Comparison of ENCODE assay signal across 25 cellular contexts in the genomic region with DNA sequence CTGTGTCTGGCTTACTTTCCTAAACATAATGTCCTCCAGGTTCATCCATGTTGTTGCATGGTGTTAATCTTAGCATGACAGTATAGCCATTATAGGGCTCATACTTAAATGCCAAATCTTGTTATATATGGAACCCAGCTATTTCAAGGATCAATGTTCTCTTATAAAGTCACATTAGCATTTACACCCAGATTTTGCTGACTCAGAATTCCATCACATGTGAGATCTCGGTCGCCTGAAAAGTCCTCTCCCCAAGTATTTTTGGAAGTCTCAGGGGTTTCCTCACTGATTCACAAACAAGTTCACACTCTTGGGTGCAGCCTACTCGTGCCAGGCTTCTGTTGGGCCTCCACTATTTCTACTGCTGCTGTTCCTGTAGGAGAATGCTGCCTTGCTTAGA. TPM values are rescaled to one million over a fixed set of nuclear protein-coding genes. Genes with fewer than 3 reads are reported as not detected.
DNase-seq lines count a peak whose midpoint lies in the region; ATAC-seq, FAIRE-seq and TF ChIP-seq lines count a peak whose summit lies in the region.
"Had no signal": no experiment of that assay in that cellular context is flagged by ENCODE, and none has a peak within 500 bp of the region (broad histone marks: within the 10 kb centered on the region; RNA-seq: fewer than 3 reads in every experiment).

No MANE protein-coding gene starts in this region.

- H3K79me2 ChIP-seq in HepG2 (ENCODE audit: insufficient read depth, low read length) (no peaks in the 10 kb centered on the region), H1 (ENCODE audit: control insufficient read depth in 1 of 2, insufficient read depth in 2 of 2, low read length in 2 of 2) (no peaks in the 10 kb centered on the region)

- no peak overlapping the region for H2BK5ac ChIP-seq in IMR-90 (ENCODE audit: low read depth, low read length, poor library complexity, severe bottlenecking)
- no peak overlapping the region for H2BK5ac ChIP-seq in H1 (ENCODE audit: low read depth, low read length)

- in situ Hi-C loops in HepG2 (cut with HindIII; ENCODE audit: extremely low pct_ligation_motif_present, low pct_unique_long_range_greater_than_20kb) (no loop called here), IMR-90 (cut with MboI; ENCODE audit: low sequenced_read_pairs) (no loop called here)

- no peaks in the 10 kb centered on the region; the same call in 1 of the 2 replicates for H3K9me1 ChIP-seq in IMR-90 (ENCODE audit: insufficient read depth, low read length)

- H2AK9ac ChIP-seq in IMR-90 (replicated peaks; ENCODE audit: low read depth, low read length, poor library complexity) = no peak overlapping the region

- 62% methylated on average over 3 of the region's 3 CpGs for WGBS in HepG2 (ENCODE audit: low lambda C conversion rate)
- 84% methylated on average over 3 of the region's 3 CpGs for WGBS in right lobe of liver (ENCODE audit: insufficient coverage, low coverage, low lambda C conversion rate, missing lambda C conversion rate)
- WGBS in IMR-90 (ENCODE audit: extremely low coverage in 2 of 2, insufficient read length in 1 of 2), 2 experiments = no CpG with 5 or more reads among the region's 3 CpGs
- 87% methylated on average over 3 of the region's 3 CpGs; no CpG with 5 or more reads in 1 of the 2 experiments for WGBS in H1 (ENCODE audit: extremely low coverage in 1 of 2, insufficient coverage in 1 of 2, insufficient read length in 1 of 2, insufficient replicate concordance in 2 of 2, low coverage in 1 of 2, low lambda C conversion rate in 2 of 2, missing lambda C conversion rate in 1 of 2), 2 experiments

- no peak for TF ChIP-seq EP300 in HepG2 (IDR thresholded peaks at IDR 0.05; ENCODE audit: low read depth in 2 of 2, low read length in 2 of 2)
- TF ChIP-seq EP300 in HepG2 (CRISPR knock-in tag; IDR thresholded peaks at IDR 0.05; ENCODE audit: borderline replicate concordance) = no peak
- TF ChIP-seq EP300 in H1 (IDR thresholded peaks at IDR 0.05; ENCODE audit: borderline replicate concordance in 1 of 2, low read depth in 2 of 2, low read length in 2 of 2) = no peak

- H3K56ac ChIP-seq in IMR-90 (ENCODE audit: extremely low read depth, insufficient read depth, low read length) (no peak overlapping the region), H1 (replicated peaks; ENCODE audit: insufficient read length, low read depth, low read length) (no peak overlapping the region)

- TF ChIP-seq CTCF in HepG2 (CRISPR knock-in tag; IDR thresholded peaks at IDR 0.05) = no peak
- no peak for TF ChIP-seq CTCF in right lobe of liver (IDR thresholded peaks at IDR 0.05)
- no peak for TF ChIP-seq CTCF in IMR-90 (conservative IDR thresholded peaks at IDR 0.05; ENCODE audit: low read depth, low read length)
- TF ChIP-seq CTCF in H1 (IDR thresholded peaks at IDR 0.05; ENCODE audit: control extremely low read depth in 1 of 3, insufficient read depth in 1 of 3, low read depth in 1 of 3, low read length in 3 of 3) = no peak

- H3K27ac ChIP-seq in HepG2 (ENCODE audit: extremely low read length, insufficient read depth, low read length) (no peak overlapping the region), right lobe of liver (no peak overlapping the region), IMR-90 (ENCODE audit: insufficient read depth, low read length) (no peak overlapping the region), H1 (ENCODE audit: low read depth, low read length) (no peak overlapping the region)
- H3K27ac ChIP-seq in naive thymus-derived CD4-positive, alpha-beta T cell (ENCODE audit: low read depth, low read length) = no peak overlapping the region
- H3K27ac ChIP-seq: 22Rv1, BLaER1 had no signal

- H3K9me3 ChIP-seq in HepG2 (ENCODE audit: low read length) (no peaks in the 10 kb centered on the region), right lobe of liver (no peaks in the 10 kb centered on the region), IMR-90 (ENCODE audit: control insufficient read depth, insufficient read depth, low read length) (no peaks in the 10 kb centered on the region), H1 (ENCODE audit: insufficient read depth in 2 of 2, low read depth in 1 of 2, low read length in 1 of 2) (no peaks in the 10 kb centered on the region)
- H3K9me3 ChIP-seq in naive thymus-derived CD4-positive, alpha-beta T cell (ENCODE audit: control insufficient read depth in 2 of 3, low read length in 3 of 3) = peaks cover 0 to 12% (median 0%) of the 10 kb centered on the region in 3 experiments
- H3K9me3 ChIP-seq: BE2C had no signal

- no peak overlapping the region for H2BK20ac ChIP-seq in IMR-90 (ENCODE audit: low read depth, low read length)
- H2BK20ac ChIP-seq in H1 (ENCODE audit: low read length) = no peak overlapping the region

- H2AK5ac ChIP-seq in IMR-90 (ENCODE audit: low read depth, low read length) (no peak overlapping the region), H1 (ENCODE audit: low read depth, low read length) (no peak overlapping the region)

- no peak overlapping the region for H3K27ac Mint-ChIP-seq in activated CD8-positive, alpha-beta memory T cell treated with anti-CD3 and anti-CD28 coated beads, Interleukin-2, amount 10 ng/mL, durations not matched to agents 7 days and 5 days
- H3K27ac Mint-ChIP-seq in naive thymus-derived CD4-positive, alpha-beta T cell = no peak overlapping the region
- H3K27ac Mint-ChIP-seq: CD14-positive monocyte; CD4-positive, alpha-beta memory T cell; CD4-positive, CD25-positive, alpha-beta regulatory T cell; CD8-positive, alpha-beta memory T cell had no signal

- H3K4ac ChIP-seq in IMR-90 (ENCODE audit: low read depth, low read length) (no peak overlapping the region), H1 (replicated peaks; ENCODE audit: insufficient read length, low read depth, low read length) (no peak overlapping the region)

- no peaks in the 10 kb centered on the region for H3K79me1 ChIP-seq in IMR-90 (ENCODE audit: low read depth in 1 of 2, low read length in 2 of 2)
- no peaks in the 10 kb centered on the region for H3K79me1 ChIP-seq in H1 (ENCODE audit: low read depth, low read length)

- no peak overlapping the region for H2AFZ ChIP-seq in HepG2 (ENCODE audit: low read length)
- no peak overlapping the region for H2AFZ ChIP-seq in IMR-90 (replicated peaks; ENCODE audit: low read length, poor library complexity)
- H2AFZ ChIP-seq in H1 (ENCODE audit: low read length) = no peak overlapping the region

- no peaks in the 10 kb centered on the region for H3K27me3 ChIP-seq in HepG2 (ENCODE audit: control insufficient read depth in 1 of 2, insufficient read depth in 2 of 2, low read length in 2 of 2)
- H3K27me3 ChIP-seq in right lobe of liver = no peaks in the 10 kb centered on the region
- H3K27me3 ChIP-seq in IMR-90 (ENCODE audit: control insufficient read depth, insufficient read depth, low read length) = no peaks in the 10 kb centered on the region
- H3K27me3 ChIP-seq in H1 (replicated peaks in 1 of 4; ENCODE audit: control insufficient read depth in 3 of 4, extremely low read depth in 1 of 4, insufficient read depth in 3 of 4, low read length in 3 of 4) = peaks cover 0 to 1% (median 0%) of the 10 kb centered on the region in 4 experiments; a peak in 1 of 7 replicates
- H3K27me3 ChIP-seq in naive thymus-derived CD4-positive, alpha-beta T cell (ENCODE audit: control insufficient read depth in 2 of 2, insufficient read depth in 2 of 2, low read length in 2 of 2) = no peaks in the 10 kb centered on the region
- H3K27me3 ChIP-seq: BE2C, BLaER1 had no signal

- BruUV-seq in HepG2 (replicated peaks; lab: Mats Ljungman, UMichigan) (no TSS peak), IMR-90 (replicated peaks; lab: Mats Ljungman, UMichigan) (no TSS peak)

- dilution Hi-C loops in IMR-90 (cut with HindIII; ENCODE audit: low sequenced_read_pairs, unreplicated experiment) = no loop called here

- H3K9ac ChIP-seq in HepG2 (ENCODE audit: insufficient read depth, low read depth, low read length) (no peak overlapping the region), IMR-90 (ENCODE audit: low read depth, low read length) (no peak overlapping the region), H1 (replicated peaks in 1 of 4; ENCODE audit: extremely low read depth in 1 of 4, low read depth in 3 of 4, low read length in 3 of 4) (no peak overlapping the region)
- H3K9ac ChIP-seq: BLaER1 had no signal

- H4K8ac ChIP-seq in IMR-90 (ENCODE audit: low read depth in 2 of 2, low read length in 2 of 2) = no peak overlapping the region
- H4K8ac ChIP-seq in H1 (ENCODE audit: extremely low read depth, insufficient read depth, low read length) = no peak overlapping the region

- no peak overlapping the region for H3K4me3 Mint-ChIP-seq in activated CD8-positive, alpha-beta memory T cell treated with anti-CD3 and anti-CD28 coated beads, Interleukin-2, amount 10 ng/mL, durations not matched to agents 7 days and 5 days
- no peak overlapping the region for H3K4me3 Mint-ChIP-seq in naive thymus-derived CD4-positive, alpha-beta T cell
- H3K4me3 Mint-ChIP-seq: CD14-positive monocyte; CD4-positive, alpha-beta memory T cell; CD4-positive, CD25-positive, alpha-beta regulatory T cell; CD8-positive, alpha-beta memory T cell had no signal

- H3K4me1 ChIP-seq in HepG2 (ENCODE audit: insufficient read depth, low read length) (no peaks in the 10 kb centered on the region), right lobe of liver (no peaks in the 10 kb centered on the region), IMR-90 (ENCODE audit: control insufficient read depth, insufficient read depth, low read length) (no peaks in the 10 kb centered on the region), H1 (replicated peaks in 1 of 4; ENCODE audit: control insufficient read depth in 3 of 4, insufficient read depth in 4 of 4, low read length in 3 of 4) (no peaks in the 10 kb centered on the region)
- H3K4me1 ChIP-seq in naive thymus-derived CD4-positive, alpha-beta T cell (ENCODE audit: control insufficient read depth in 2 of 2, insufficient read depth in 2 of 2, low read length in 2 of 2) = no peaks in the 10 kb centered on the region
- H3K4me1 ChIP-seq: BE2C, BLaER1 had no signal

- H3K4me2 ChIP-seq in HepG2 (ENCODE audit: low read depth, low read length) (no peak overlapping the region), IMR-90 (ENCODE audit: low read depth, low read length) (no peak overlapping the region), H1 (ENCODE audit: insufficient read depth in 1 of 2, low read depth in 2 of 2, low read length in 2 of 2) (no peak overlapping the region)
- H3K4me2 ChIP-seq: BLaER1 had no signal

- peaks cover 56% of the 10 kb centered on the region for H3K36me3 Mint-ChIP-seq in activated CD8-positive, alpha-beta memory T cell treated with anti-CD3 and anti-CD28 coated beads, Interleukin-2, amount 10 ng/mL, durations not matched to agents 7 days and 5 days
- H3K36me3 Mint-ChIP-seq in naive thymus-derived CD4-positive, alpha-beta T cell = peaks cover 27 to 91% (median 70%) of the 10 kb centered on the region in 5 donors

- TF ChIP-seq POLR2A in HepG2 (IDR thresholded peaks at IDR 0.05; ENCODE audit: insufficient read depth in 1 of 2, low read depth in 2 of 2, low read length in 2 of 2) = no peak
- no peak for TF ChIP-seq POLR2A in right lobe of liver (IDR thresholded peaks at IDR 0.05)
- TF ChIP-seq POLR2A in IMR-90 (IDR thresholded peaks at IDR 0.05; ENCODE audit: low read depth, low read length) = no peak
- no peak for TF ChIP-seq POLR2A in H1 (IDR thresholded peaks at IDR 0.05; ENCODE audit: control extremely low read depth in 1 of 2, low read depth in 2 of 2, low read length in 2 of 2)

- H3K4me3 ChIP-seq in HepG2 (replicated peaks in 1 of 3; ENCODE audit: insufficient read depth in 1 of 3, low read depth in 2 of 3, low read length in 3 of 3) (no peak overlapping the region), right lobe of liver (no peak overlapping the region), IMR-90 (ENCODE audit: insufficient read depth, low read depth, low read length) (no peak overlapping the region), H1 (ENCODE audit: extremely low read depth in 1 of 4, insufficient read depth in 2 of 4, low read depth in 3 of 4, low read length in 4 of 4) (no peak overlapping the region)
- H3K4me3 ChIP-seq in naive thymus-derived CD4-positive, alpha-beta T cell (ENCODE audit: low read length) = no peak overlapping the region
- H3K4me3 ChIP-seq: BLaER1 had no signal

- FAIRE-seq in HepG2 (lab: Jason Lieb, UNC) = no peak
- no peak for FAIRE-seq in H1 (lab: Jason Lieb, UNC)
- FAIRE-seq: G401.6 had no signal

- no peak overlapping the region for H3K18ac ChIP-seq in IMR-90 (ENCODE audit: low read depth, low read length)
- H3K18ac ChIP-seq in H1 (ENCODE audit: extremely low read depth, low read length) = no peak overlapping the region

- no peak overlapping the region for H3K14ac ChIP-seq in IMR-90 (replicated peaks; ENCODE audit: low read depth, low read length)
- no peak overlapping the region for H3K14ac ChIP-seq in H1 (ENCODE audit: insufficient read length)

- peaks cover 8% of the 10 kb centered on the region for H3K9me3 Mint-ChIP-seq in activated CD8-positive, alpha-beta memory T cell treated with anti-CD3 and anti-CD28 coated beads, Interleukin-2, amount 10 ng/mL, durations not matched to agents 7 days and 5 days (ENCODE audit: low read depth)
- H3K9me3 Mint-ChIP-seq in naive thymus-derived CD4-positive, alpha-beta T cell = peaks cover 11 to 86% (median 41%) of the 10 kb centered on the region in 11 donors

- TF ChIP-seq RAD21 in HepG2 (CRISPR knock-in tag; IDR thresholded peaks at IDR 0.05) (no peak), IMR-90 (IDR thresholded peaks at IDR 0.05; ENCODE audit: low read length) (no peak), H1 (IDR thresholded peaks at IDR 0.05 in 1 of 2, conservative IDR thresholded peaks at IDR 0.05 in 1 of 2; ENCODE audit: low read depth in 2 of 2, low read length in 2 of 2) (no peak)

- no peak overlapping the region for H2BK12ac ChIP-seq in H1 (ENCODE audit: low read depth, low read length)

- H3K23ac ChIP-seq in IMR-90 (ENCODE audit: low read depth, low read length) = no peak overlapping the region
- no peak overlapping the region for H3K23ac ChIP-seq in H1 (ENCODE audit: insufficient read length)

- H4K20me1 ChIP-seq in HepG2 (ENCODE audit: insufficient read depth, low read length) (no peaks in the 10 kb centered on the region), IMR-90 (ENCODE audit: insufficient read depth, low read length) (no peaks in the 10 kb centered on the region), H1 (replicated peaks in 1 of 2; ENCODE audit: control insufficient read depth in 1 of 2, insufficient read depth in 2 of 2, low read length in 2 of 2) (no peaks in the 10 kb centered on the region)
- H4K20me1 ChIP-seq: BLaER1 had no signal

- H2BK120ac ChIP-seq in IMR-90 (ENCODE audit: low read depth, low read length) (no peak overlapping the region), H1 (replicated peaks; ENCODE audit: low read depth, low read length) (no peak overlapping the region)

- H3K27me3 Mint-ChIP-seq in activated CD8-positive, alpha-beta memory T cell treated with anti-CD3 and anti-CD28 coated beads, Interleukin-2, amount 10 ng/mL, durations not matched to agents 7 days and 5 days = no peaks in the 10 kb centered on the region
- no peaks in the 10 kb centered on the region for H3K27me3 Mint-ChIP-seq in naive thymus-derived CD4-positive, alpha-beta T cell
- H3K27me3 Mint-ChIP-seq: CD4-positive, alpha-beta memory T cell; CD4-positive, CD25-positive, alpha-beta regulatory T cell; CD8-positive, alpha-beta memory T cell had no signal

- no peak for DNase-seq in HepG2 (ENCODE audit: low spot score)
- DNase-seq in right lobe of liver = no peak
- DNase-seq in IMR-90 = no peak
- DNase-seq in H1 (ENCODE audit: low read depth in 1 of 2, low spot score in 2 of 2) = no peak
- peak; percentile 18 for DNase-seq in superior temporal gyrus (ENCODE audit: extremely low spot score)
- DNase-seq in activated CD4-positive, alpha-beta T cell treated with anti-CD3 and anti-CD28 coated beads for 1 hour = no peak
- no peak for DNase-seq in activated CD8-positive, alpha-beta memory T cell treated with anti-CD3 and anti-CD28 coated beads, Interleukin-2, amount 10 ng/mL, durations not matched to agents 7 days and 5 days
- no peak for DNase-seq in naive thymus-derived CD4-positive, alpha-beta T cell
- DNase-seq: ACHN; BE2C; C1 segment of cervical spinal cord; CD4-positive, alpha-beta memory T cell; CD4-positive, CD25-positive, alpha-beta regulatory T cell; CD8-positive, alpha-beta memory T cell; COR-L47; DMS 273 treated with DMSO at 0.1 percent for 48 hours; DMS79 treated with DMSO at 0.1 percent for 48 hours; GF-D8 had no signal

- no peaks in the 10 kb centered on the region for H3K23me2 ChIP-seq in H1 (ENCODE audit: low read depth, low read length)

- H3K36me3 ChIP-seq in HepG2 (replicated peaks in 1 of 2; ENCODE audit: control insufficient read depth in 1 of 2, insufficient read depth in 2 of 2, low read length in 2 of 2) = no peaks in the 10 kb centered on the region
- H3K36me3 ChIP-seq in right lobe of liver = peaks cover 0 to 17% (median 0%) of the 10 kb centered on the region in 4 donors
- H3K36me3 ChIP-seq in IMR-90 (ENCODE audit: control insufficient read depth, insufficient read depth, low read length) = peaks cover 1% of the 10 kb centered on the region; the same call in 1 of the 2 replicates
- H3K36me3 ChIP-seq in H1 (ENCODE audit: control insufficient read depth in 2 of 4, insufficient read depth in 4 of 4, low read length in 3 of 4) = no peaks in the 10 kb centered on the region
- H3K36me3 ChIP-seq in naive thymus-derived CD4-positive, alpha-beta T cell (ENCODE audit: control insufficient read depth in 2 of 3, insufficient read depth in 3 of 3, low read length in 3 of 3) = peaks cover 0 to 24% (median 7%) of the 10 kb centered on the region in 3 experiments
- H3K36me3 ChIP-seq: BE2C had no signal

- H2BK15ac ChIP-seq in IMR-90 (ENCODE audit: low read depth, low read length) = no peak overlapping the region
- H2BK15ac ChIP-seq in H1 (ENCODE audit: low read length) = no peak overlapping the region

- POLR2A ChIA-PET in HepG2 (lab: Yijun Ruan, JAX) (no interaction called here), IMR-90 (lab: Charles Lee; ENCODE audit: unreplicated experiment) (no interaction called here), H1 (lab: Charles Lee; ENCODE audit: partially characterized antibody) (no interaction called here)
- POLR2A ChIA-PET in naive thymus-derived CD4-positive, alpha-beta T cell (lab: Charles Lee) = no interaction called here

- intact Hi-C loops in HepG2 (cut with micrococcal nuclease; ENCODE audit: unreplicated experiment) = no loop called here
- intact Hi-C loops in right lobe of liver (cut with DNase I) = no loop called here
- intact Hi-C loops in IMR-90 (cut with micrococcal nuclease) = no loop called here
- intact Hi-C loops in naive thymus-derived CD4-positive, alpha-beta T cell (cut with micrococcal nuclease) = no loop called here

- H4K91ac ChIP-seq in IMR-90 (ENCODE audit: insufficient read depth, low read depth, low read length) = no peak overlapping the region
- no peak overlapping the region for H4K91ac ChIP-seq in H1 (replicated peaks; ENCODE audit: insufficient read length, low read length)

- H4K5ac ChIP-seq in IMR-90 (ENCODE audit: low read depth, low read length) (no peak overlapping the region), H1 (ENCODE audit: insufficient read length, low read depth, low read length) (no peak overlapping the region)

- H3K4me1 Mint-ChIP-seq in activated CD8-positive, alpha-beta memory T cell treated with anti-CD3 and anti-CD28 coated beads, Interleukin-2, amount 10 ng/mL, durations not matched to agents 7 days and 5 days = no peaks in the 10 kb centered on the region
- no peaks in the 10 kb centered on the region for H3K4me1 Mint-ChIP-seq in naive thymus-derived CD4-positive, alpha-beta T cell
- H3K4me1 Mint-ChIP-seq: CD14-positive monocyte; CD4-positive, alpha-beta memory T cell; CD8-positive, alpha-beta memory T cell had no signal

- ATAC-seq in HepG2 (no peak), right lobe of liver (no peak), IMR-90 (ENCODE audit: low read depth) (no peak)
- no peak for ATAC-seq in activated CD8-positive, alpha-beta memory T cell treated with anti-CD3 and anti-CD28 coated beads, Interleukin-2, amount 10 ng/mL, durations not matched to agents 7 days and 5 days
- ATAC-seq in naive thymus-derived CD4-positive, alpha-beta T cell = no peak

- CTCF ChIA-PET in HepG2 (lab: Yijun Ruan, JAX; ENCODE audit: low intra/inter-chr PET ratio, low total read pairs) = no interaction called here
- CTCF ChIA-PET in IMR-90 (lab: Yijun Ruan, JAX) = no interaction called here
- CTCF ChIA-PET in H1 (lab: Charles Lee; ENCODE audit: partially characterized antibody) = interaction anchor here (0.6 kb wide), 1 partner anchor 57 kb away, joined by 3 read pairs; no protein-coding TSS in a partner anchor
- CTCF ChIA-PET in activated CD8-positive, alpha-beta memory T cell treated with anti-CD3 and anti-CD28 coated beads, Interleukin-2, amount 10 ng/mL, durations not matched to agents 7 days and 5 days (lab: Charles Lee) = no interaction called here
- CTCF ChIA-PET in naive thymus-derived CD4-positive, alpha-beta T cell (lab: Charles Lee) = no interaction called here

RNA-seq across cellular contexts. Expression of gene C4orf51, which starts 19.9 kb away (rescaled TPM):
- total RNA-seq in HepG2 (2016; rRNA removed; fragmentation: Illumina TruSeq; extraction: Trizol) (not detected in 2 replicates), right lobe of liver (not detected), IMR-90 (2012; rRNA removed) (not detected in 2 replicates)
- not detected in 2 replicates for total RNA-seq in HepG2 (2016; cell fraction: cytosol; rRNA removed; fragmentation: Illumina TruSeq; extraction: Trizol; ENCODE audit: low read depth)
- not detected in 2 replicates for total RNA-seq in HepG2 (2016; cell fraction: insoluble cytoplasmic fraction; rRNA removed; fragmentation: Illumina TruSeq; extraction: Trizol)
- not detected in 2 replicates for total RNA-seq in HepG2 (2016; cell fraction: membrane; rRNA removed; fragmentation: Illumina TruSeq; extraction: Trizol)
- total RNA-seq in HepG2 (2016; cell fraction: nucleus; rRNA removed; fragmentation: Illumina TruSeq; extraction: Trizol) = not detected in 2 replicates
- polyA plus RNA-seq in HepG2 (2011; rRNA removed) (not detected in 2 replicates), IMR-90 (2012; rRNA removed) (not detected in 2 replicates), H1 (2011; rRNA removed) (not detected in 2 replicates)
- polyA plus RNA-seq in HepG2 (2011; cell fraction: cytosol; rRNA removed) = not detected in 2 replicates
- polyA plus RNA-seq in HepG2 (2011; cell fraction: nucleus; rRNA removed) = not detected in 2 replicates
- not detected in 2 replicates for polyA plus RNA-seq in HepG2 (2012)
- not detected in 2 replicates for polyA plus RNA-seq in HepG2 (2016; cell fraction: cytosol; fragmentation: Illumina TruSeq; extraction: Trizol; ENCODE audit: low read depth)
- polyA plus RNA-seq in HepG2 (2016; cell fraction: insoluble cytoplasmic fraction; fragmentation: Illumina TruSeq; extraction: Trizol; ENCODE audit: low read depth) = not detected in 2 replicates
- polyA plus RNA-seq in HepG2 (2016; cell fraction: membrane; fragmentation: Illumina TruSeq; extraction: Trizol; ENCODE audit: low read depth) = not detected in 2 replicates
- polyA plus RNA-seq in HepG2 (2016; cell fraction: nucleus; fragmentation: Illumina TruSeq; extraction: Trizol; ENCODE audit: insufficient read depth, low read depth) = not detected in 2 replicates
- polyA minus RNA-seq in HepG2 (2011; rRNA and poly(A)+ RNA removed; ENCODE audit: low replicate concordance) = not detected in 2 replicates
- polyA minus RNA-seq in HepG2 (2011; cell fraction: cytosol; rRNA and poly(A)+ RNA removed) = not detected in 2 replicates
- polyA minus RNA-seq in HepG2 (2011; cell fraction: nucleus; rRNA and poly(A)+ RNA removed) = not detected in 2 replicates
- not detected in 2 replicates for polyA plus RNA-seq in IMR-90 (2012; cell fraction: cytosol; rRNA removed)
- not detected in 2 replicates for polyA plus RNA-seq in IMR-90 (2012; cell fraction: nucleus; rRNA removed; ENCODE audit: low replicate concordance)
- total RNA-seq in H1 (2021; fragmentation: NEBNext Ultra II Directional; extraction: Animal tissue kit (Norgen Biotek cat#: 25700)) = 0.54 TPM in 1 of 2 replicates, not detected in the other
- not detected for polyA plus RNA-seq in H1 (2011; cell fraction: cytosol; rRNA removed)
- 0.13 TPM for polyA plus RNA-seq in H1 (2011; cell fraction: nucleus; rRNA removed)
- polyA plus RNA-seq in H1 (2012, experiment 1 of 2) = not detected in 4 replicates
- not detected for polyA plus RNA-seq in H1 (2012, experiment 2 of 2)
- 0.53 TPM for polyA plus RNA-seq in H1 (2013, experiment 1 of 2)
- polyA plus RNA-seq in H1 (2013, experiment 2 of 2) = 0.50 TPM
- not detected in 2 replicates for polyA minus RNA-seq in H1 (2011; rRNA and poly(A)+ RNA removed)
- not detected for polyA minus RNA-seq in H1 (2011; cell fraction: cytosol; rRNA and poly(A)+ RNA removed)
- not detected for polyA minus RNA-seq in H1 (2011; cell fraction: nucleus; rRNA and poly(A)+ RNA removed)
- total RNA-seq in activated CD8-positive, alpha-beta memory T cell treated with anti-CD3 and anti-CD28 coated beads, Interleukin-2, amount 10 ng/mL, durations not matched to agents 7 days and 5 days = not detected
- total RNA-seq in naive thymus-derived CD4-positive, alpha-beta T cell = not detected
- polyA plus RNA-seq in naive thymus-derived CD4-positive, alpha-beta T cell = not detected
- total RNA-seq: A172; A673; CD4-positive, alpha-beta memory T cell; CD4-positive, CD25-positive, alpha-beta regulatory T cell; CD8-positive, alpha-beta memory T cell had no signal
- polyA plus RNA-seq: AG04450; CD14-positive monocyte; CD4-positive, alpha-beta memory T cell; CD4-positive, CD25-positive, alpha-beta regulatory T cell; CD8-positive, alpha-beta memory T cell had no signal

RNA-seq across cellular contexts. Expression of gene MMAA, which starts 40.9 kb away (rescaled TPM):
- 2.8 and 4.5 TPM in 2 replicates for total RNA-seq in HepG2 (2016; rRNA removed; fragmentation: Illumina TruSeq; extraction: Trizol)
- total RNA-seq in HepG2 (2016; cell fraction: cytosol; rRNA removed; fragmentation: Illumina TruSeq; extraction: Trizol; ENCODE audit: low read depth) = 0.51 and 0.88 TPM in 2 replicates
- total RNA-seq in HepG2 (2016; cell fraction: insoluble cytoplasmic fraction; rRNA removed; fragmentation: Illumina TruSeq; extraction: Trizol) = 2.8 and 4.1 TPM in 2 replicates
- 0.55 and 1.2 TPM in 2 replicates for total RNA-seq in HepG2 (2016; cell fraction: membrane; rRNA removed; fragmentation: Illumina TruSeq; extraction: Trizol)
- total RNA-seq in HepG2 (2016; cell fraction: nucleus; rRNA removed; fragmentation: Illumina TruSeq; extraction: Trizol) = 1.7 and 2.1 TPM in 2 replicates
- polyA plus RNA-seq in HepG2 (2011; rRNA removed) = 1.0 and 1.3 TPM in 2 replicates
- 0.32 and 0.59 TPM in 2 replicates for polyA plus RNA-seq in HepG2 (2011; cell fraction: cytosol; rRNA removed)
- 0.23 and 0.50 TPM in 2 replicates for polyA plus RNA-seq in HepG2 (2011; cell fraction: nucleus; rRNA removed)
- 1.1 and 2.0 TPM in 2 replicates for polyA plus RNA-seq in HepG2 (2012)
- polyA plus RNA-seq in HepG2 (2016; cell fraction: cytosol; fragmentation: Illumina TruSeq; extraction: Trizol; ENCODE audit: low read depth) = 0.37 and 0.38 TPM in 2 replicates
- 3.4 and 4.2 TPM in 2 replicates for polyA plus RNA-seq in HepG2 (2016; cell fraction: insoluble cytoplasmic fraction; fragmentation: Illumina TruSeq; extraction: Trizol; ENCODE audit: low read depth)
- 0.52 and 0.68 TPM in 2 replicates for polyA plus RNA-seq in HepG2 (2016; cell fraction: membrane; fragmentation: Illumina TruSeq; extraction: Trizol; ENCODE audit: low read depth)
- 1.9 and 2.2 TPM in 2 replicates for polyA plus RNA-seq in HepG2 (2016; cell fraction: nucleus; fragmentation: Illumina TruSeq; extraction: Trizol; ENCODE audit: insufficient read depth, low read depth)
- 0.68 and 1.2 TPM in 2 replicates for polyA minus RNA-seq in HepG2 (2011; rRNA and poly(A)+ RNA removed; ENCODE audit: low replicate concordance)
- 0.62 and 0.69 TPM in 2 replicates for polyA minus RNA-seq in HepG2 (2011; cell fraction: cytosol; rRNA and poly(A)+ RNA removed)
- 1.2 and 3.2 TPM in 2 replicates for polyA minus RNA-seq in HepG2 (2011; cell fraction: nucleus; rRNA and poly(A)+ RNA removed)
- 10 to 100 TPM; 11.4 to 27.1 (median 20.7) TPM for total RNA-seq in right lobe of liver
- total RNA-seq in IMR-90 (2012; rRNA removed) = 5.2 and 7.8 TPM in 2 replicates
- polyA plus RNA-seq in IMR-90 (2012; rRNA removed) = 3.9 and 4.4 TPM in 2 replicates
- 0.71 and 0.75 TPM in 2 replicates for polyA plus RNA-seq in IMR-90 (2012; cell fraction: cytosol; rRNA removed)
- 0.27 and 2.9 TPM in 2 replicates for polyA plus RNA-seq in IMR-90 (2012; cell fraction: nucleus; rRNA removed; ENCODE audit: low replicate concordance)
- 3.6 and 4.9 TPM in 2 replicates for total RNA-seq in H1 (2021; fragmentation: NEBNext Ultra II Directional; extraction: Animal tissue kit (Norgen Biotek cat#: 25700))
- polyA plus RNA-seq in H1 (2011; rRNA removed) = 0.77 and 0.98 TPM in 2 replicates
- polyA plus RNA-seq in H1 (2011; cell fraction: cytosol; rRNA removed) = 1.5 TPM
- 0.58 TPM for polyA plus RNA-seq in H1 (2011; cell fraction: nucleus; rRNA removed)
- polyA plus RNA-seq in H1 (2012, experiment 1 of 2) = 2.3 to 3.1 TPM (median 2.4 TPM) in 4 replicates
- polyA plus RNA-seq in H1 (2012, experiment 2 of 2) = 0.25 TPM
- polyA plus RNA-seq in H1 (2013, experiment 1 of 2) = 3.4 TPM
- polyA plus RNA-seq in H1 (2013, experiment 2 of 2) = 3.5 TPM
- polyA minus RNA-seq in H1 (2011; rRNA and poly(A)+ RNA removed) = 1.6 and 2.3 TPM in 2 replicates
- 2.1 TPM for polyA minus RNA-seq in H1 (2011; cell fraction: cytosol; rRNA and poly(A)+ RNA removed)
- polyA minus RNA-seq in H1 (2011; cell fraction: nucleus; rRNA and poly(A)+ RNA removed) = 2.1 TPM
- total RNA-seq in activated CD8-positive, alpha-beta memory T cell treated with anti-CD3 and anti-CD28 coated beads, Interleukin-2, amount 10 ng/mL, durations not matched to agents 7 days and 5 days = 10 to 100 TPM; 12.0 to 13.5 TPM
- 10 to 100 TPM in 4 of 5 experiments, 1 to 10 TPM in 1; 7.2 to 17.3 (median 12.8) TPM for total RNA-seq in naive thymus-derived CD4-positive, alpha-beta T cell
- polyA plus RNA-seq in naive thymus-derived CD4-positive, alpha-beta T cell = 10 to 100 TPM; 14.4 to 15.4 TPM

Comparison
In these comparisons a context has a peak if more than half of its experiments do, and no peak if none do; other contexts are left out.
1. Of the 41 proteins assayed by ChIP-seq in both HepG2 and H1: peak only in HepG2: none; only in H1: none; in both: MAFK; in neither: 40.